Comparison of ENCODE assay signal across 1 cellular context in genomic region chr9:92506184-92506857, GRCh38.
A peak's percentile ranks its signal among the peaks of the same experiment; 100 is the strongest.
TF ChIP-seq lines count a peak whose summit lies in the region.

No MANE protein-coding gene starts in this region.

TF ChIP-seq in HEK293, 187 proteins besides CTCF, POLR2A, EP300 and RAD21 (continued from another document):
- TF ChIP-seq, protein P1, sequence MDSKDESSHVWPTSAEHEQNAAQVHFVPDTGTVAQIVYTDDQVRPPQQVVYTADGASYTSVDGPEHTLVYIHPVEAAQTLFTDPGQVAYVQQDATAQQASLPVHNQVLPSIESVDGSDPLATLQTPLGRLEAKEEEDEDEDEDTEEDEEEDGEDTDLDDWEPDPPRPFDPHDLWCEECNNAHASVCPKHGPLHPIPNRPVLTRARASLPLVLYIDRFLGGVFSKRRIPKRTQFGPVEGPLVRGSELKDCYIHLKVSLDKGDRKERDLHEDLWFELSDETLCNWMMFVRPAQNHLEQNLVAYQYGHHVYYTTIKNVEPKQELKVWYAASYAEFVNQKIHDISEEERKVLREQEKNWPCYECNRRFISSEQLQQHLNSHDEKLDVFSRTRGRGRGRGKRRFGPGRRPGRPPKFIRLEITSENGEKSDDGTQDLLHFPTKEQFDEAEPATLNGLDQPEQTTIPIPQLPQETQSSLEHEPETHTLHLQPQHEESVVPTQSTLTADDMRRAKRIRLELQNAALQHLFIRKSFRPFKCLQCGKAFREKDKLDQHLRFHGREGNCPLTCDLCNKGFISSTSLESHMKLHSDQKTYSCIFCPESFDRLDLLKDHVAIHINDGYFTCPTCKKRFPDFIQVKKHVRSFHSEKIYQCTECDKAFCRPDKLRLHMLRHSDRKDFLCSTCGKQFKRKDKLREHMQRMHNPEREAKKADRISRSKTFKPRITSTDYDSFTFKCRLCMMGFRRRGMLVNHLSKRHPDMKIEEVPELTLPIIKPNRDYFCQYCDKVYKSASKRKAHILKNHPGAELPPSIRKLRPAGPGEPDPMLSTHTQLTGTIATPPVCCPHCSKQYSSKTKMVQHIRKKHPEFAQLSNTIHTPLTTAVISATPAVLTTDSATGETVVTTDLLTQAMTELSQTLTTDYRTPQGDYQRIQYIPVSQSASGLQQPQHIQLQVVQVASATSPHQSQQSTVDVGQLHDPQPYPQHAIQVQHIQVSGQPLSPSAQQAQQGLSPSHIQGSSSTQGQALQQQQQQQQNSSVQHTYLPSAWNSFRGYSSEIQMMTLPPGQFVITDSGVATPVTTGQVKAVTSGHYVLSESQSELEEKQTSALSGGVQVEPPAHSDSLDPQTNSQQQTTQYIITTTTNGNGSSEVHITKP (tag by site-specific recombination; IDR thresholded peaks at IDR 0.05): peak; percentile 44
TF ChIP-seq in HEK293: peak in this region for 1.
